In the genomic region with DNA sequence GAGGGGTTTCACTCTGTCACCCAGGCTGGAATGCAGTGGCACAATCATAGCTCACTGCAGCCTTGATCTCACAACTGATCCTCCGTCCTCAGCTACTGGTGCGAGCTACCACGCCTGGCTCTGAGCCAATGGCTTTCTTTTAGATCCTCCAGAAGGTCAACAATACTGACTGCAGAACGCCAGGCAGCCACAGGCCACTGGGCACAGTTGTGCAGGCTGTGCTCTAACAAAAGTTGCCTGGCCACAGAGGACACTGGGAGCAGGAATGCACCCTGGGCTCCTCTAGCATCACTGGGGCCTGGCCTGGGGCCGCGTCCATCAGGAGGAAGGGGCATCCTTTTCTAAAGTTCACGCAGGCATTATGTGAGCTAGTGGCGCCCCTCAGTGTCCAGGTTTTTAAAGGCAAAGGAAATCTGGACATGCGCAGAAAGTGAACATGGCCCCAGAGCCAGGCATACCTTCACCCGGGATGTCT, we compare ENCODE assay signal across 8 cellular contexts. TPM values are rescaled to one million over a fixed set of nuclear protein-coding genes. Genes with fewer than 3 reads are reported as not detected.
DNase-seq lines count a peak whose midpoint lies in the region; ATAC-seq, FAIRE-seq and TF ChIP-seq lines count a peak whose summit lies in the region.

No MANE protein-coding gene starts in this region.

- CTCF ChIA-PET in A549 (lab: Yijun Ruan, JAX) = interaction anchor here (0.6 to 1.9 kb wide), 8 partner anchors 9 to 664 kb away, joined by 3 to 7 read pairs (median 3); no protein-coding TSS in a partner anchor
- CTCF ChIA-PET in SK-N-SH (lab: Yijun Ruan, JAX) = interaction anchor here (0.7 to 2.0 kb wide), 4 partner anchors 11 to 411 kb away, joined by 3 to 6 read pairs (median 4); no protein-coding TSS in a partner anchor

- H3K27ac ChIP-seq in A549 (no peak overlapping the region), SK-N-SH (ENCODE audit: low read depth in 2 of 2, low read length in 1 of 2) (no peak overlapping the region)

- FAIRE-seq in A549 (lab: Jason Lieb, UNC) = no peak

- TF ChIP-seq POLR2A in A549 (IDR thresholded peaks at IDR 0.05; ENCODE audit: low read length) = no peak

- ATAC-seq in A549 (peak in 1 of 2 experiments; percentile 43; a peak in 3 of 6 replicates), left ventricle myocardium superior (peak; percentile 43), sciatic nerve (no peak), HG03025 (IDR thresholded peaks at IDR 0.05; ENCODE audit: low FRiP score, unreplicated experiment) (no peak)

- H2AFZ ChIP-seq in SK-N-SH (ENCODE audit: low read depth) = no peak overlapping the region

- POLR2A ChIA-PET in A549 (lab: Yijun Ruan, JAX) = no interaction called here
- POLR2A ChIA-PET in SK-N-SH (lab: Yijun Ruan, JAX) = no interaction called here

- TF ChIP-seq EP300 in A549 (IDR thresholded peaks at IDR 0.05) = no peak
- TF ChIP-seq EP300 in SK-N-SH (IDR thresholded peaks at IDR 0.05; ENCODE audit: borderline replicate concordance in 1 of 2, low read depth in 1 of 2, low read length in 1 of 2) = no peak

- H3K36me3 ChIP-seq in SK-N-SH (replicated peaks in 1 of 2; ENCODE audit: control insufficient read depth in 1 of 2, insufficient read depth in 2 of 2, low read length in 1 of 2) = no peaks in the 10 kb centered on the region

- no peaks in the 10 kb centered on the region for H3K9me2 ChIP-seq in SK-N-SH

- no peak for DNase-seq in A549 (ENCODE audit: low read depth in 1 of 2, low spot score in 1 of 2)
- DNase-seq in SK-N-SH = no peak
- DNase-seq in left ventricle myocardium superior = no peak
- DNase-seq in DMS79 (lab: John Stamatoyannopoulos, UW) = no peak
- no peak for DNase-seq in sciatic nerve (ENCODE audit: low spot score)
- DNase-seq in NCI-H187 treated with DMSO at 0.1 percent for 48 hours (lab: John Stamatoyannopoulos, UW) = no peak

- no peak overlapping the region for H3K4me3 ChIP-seq in A549
- no peak overlapping the region for H3K4me3 ChIP-seq in SK-N-SH (ENCODE audit: low read depth in 2 of 2, low read length in 1 of 2)

- no peaks in the 10 kb centered on the region for H3F3A ChIP-seq in SK-N-SH (replicated peaks; ENCODE audit: insufficient read depth)

- no peaks in the 10 kb centered on the region for H3K79me2 ChIP-seq in SK-N-SH (ENCODE audit: insufficient read depth)

- H3K27me3 ChIP-seq in SK-N-SH (ENCODE audit: insufficient read depth) = no peaks in the 10 kb centered on the region

- H3K9me3 ChIP-seq in A549 = no peaks in the 10 kb centered on the region
- no peaks in the 10 kb centered on the region for H3K9me3 ChIP-seq in SK-N-SH

- H3K4me1 ChIP-seq in A549 = peaks cover 21% of the 10 kb centered on the region
- H3K4me1 ChIP-seq in SK-N-SH (ENCODE audit: control insufficient read depth in 1 of 2, insufficient read depth in 2 of 2, low read depth in 1 of 2, low read length in 1 of 2) = no peaks in the 10 kb centered on the region

- H3K4me2 ChIP-seq in A549 = no peak overlapping the region
- H3K4me2 ChIP-seq in SK-N-SH = no peak overlapping the region

- TF ChIP-seq CTCF in A549 (IDR thresholded peaks at IDR 0.05) = no peak
- peak; percentile 16 for TF ChIP-seq CTCF in GM12873 (IDR thresholded peaks at IDR 0.05; ENCODE audit: insufficient read depth, low read depth, low read length, missing control alignments)
- peak; percentile 50 for TF ChIP-seq CTCF in SK-N-SH (IDR thresholded peaks at IDR 0.05)

- WGBS in A549 (ENCODE audit: missing lambda C conversion rate) = 38% methylated on average over 8 of the region's 10 CpGs
- WGBS in SK-N-SH (ENCODE audit: low lambda C conversion rate) = 32% methylated on average over 9 of the region's 10 CpGs

- TF ChIP-seq RAD21 in A549 (conservative IDR thresholded peaks at IDR 0.05 in 1 of 2, IDR thresholded peaks at IDR 0.05 in 1 of 2) (peak; percentile 45 to 66; a peak in 4 of 5 replicates), SK-N-SH (IDR thresholded peaks at IDR 0.05; ENCODE audit: low read length) (peak; percentile 58)

- H3K9ac ChIP-seq in SK-N-SH = no peak overlapping the region

- intact Hi-C loops in left ventricle myocardium superior (cut with micrococcal nuclease) (loop anchor here (10.0 kb wide), 1 partner anchor 409 kb away; no protein-coding TSS in a partner anchor), sciatic nerve (cut with DNase I) (no loop called here)

- no peaks in the 10 kb centered on the region for H4K20me1 ChIP-seq in SK-N-SH (ENCODE audit: insufficient read depth)

TF ChIP-seq in A549, 52 proteins besides CTCF, POLR2A, EP300 and RAD21:
- TF ChIP-seq HOXB13 (CRISPR knock-in tag; IDR thresholded peaks at IDR 0.05; ENCODE audit: low read depth) = no peak
- TF ChIP-seq SMC3 (IDR thresholded peaks at IDR 0.05) = peak; percentile 15; the same call in 1 of the 3 replicates

TF ChIP-seq in SK-N-SH, 30 proteins besides CTCF, POLR2A, EP300 and RAD21 (continues in another document):
- TF ChIP-seq YY1 (IDR thresholded peaks at IDR 0.05; ENCODE audit: low read depth) = no peak
- no peak for TF ChIP-seq MEF2A (IDR thresholded peaks at IDR 0.05; ENCODE audit: borderline replicate concordance, low read depth)
- TF ChIP-seq, protein P1, sequence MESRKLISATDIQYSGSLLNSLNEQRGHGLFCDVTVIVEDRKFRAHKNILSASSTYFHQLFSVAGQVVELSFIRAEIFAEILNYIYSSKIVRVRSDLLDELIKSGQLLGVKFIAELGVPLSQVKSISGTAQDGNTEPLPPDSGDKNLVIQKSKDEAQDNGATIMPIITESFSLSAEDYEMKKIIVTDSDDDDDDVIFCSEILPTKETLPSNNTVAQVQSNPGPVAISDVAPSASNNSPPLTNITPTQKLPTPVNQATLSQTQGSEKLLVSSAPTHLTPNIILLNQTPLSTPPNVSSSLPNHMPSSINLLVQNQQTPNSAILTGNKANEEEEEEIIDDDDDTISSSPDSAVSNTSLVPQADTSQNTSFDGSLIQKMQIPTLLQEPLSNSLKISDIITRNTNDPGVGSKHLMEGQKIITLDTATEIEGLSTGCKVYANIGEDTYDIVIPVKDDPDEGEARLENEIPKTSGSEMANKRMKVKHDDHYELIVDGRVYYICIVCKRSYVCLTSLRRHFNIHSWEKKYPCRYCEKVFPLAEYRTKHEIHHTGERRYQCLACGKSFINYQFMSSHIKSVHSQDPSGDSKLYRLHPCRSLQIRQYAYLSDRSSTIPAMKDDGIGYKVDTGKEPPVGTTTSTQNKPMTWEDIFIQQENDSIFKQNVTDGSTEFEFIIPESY (IDR thresholded peaks at IDR 0.05; ENCODE audit: borderline replicate concordance, low read depth) = no peak

RNA-seq across cellular contexts. Expression of a gene that starts 14.9 kb away (rescaled TPM):
- polyA plus RNA-seq in A549 (2011; rRNA removed) = 9.4 and 13.3 TPM in 2 replicates
- polyA plus RNA-seq in A549 (2012; cell fraction: cytosol; rRNA removed) = 12.7 and 17.2 TPM in 2 replicates
- 27.6 and 28.6 TPM in 2 replicates for polyA plus RNA-seq in A549 (2012; cell fraction: nucleus; rRNA removed)
- polyA plus RNA-seq in A549 (2017; fragmentation: RNase III; extraction: RNeasy Plus Mini Kit Qiagen cat#74134 plus additional on column Dnase treatment) = 15.1 to 18.6 TPM (median 16.8 TPM) in 3 replicates
- 13.5 and 16.4 TPM in 2 replicates for polyA minus RNA-seq in A549 (2011; rRNA and poly(A)+ RNA removed)
- polyA plus RNA-seq in SK-N-SH (2012; rRNA removed) = 10.6 and 11.0 TPM in 2 replicates
- polyA plus RNA-seq in SK-N-SH (2012; cell fraction: cytosol; rRNA removed) = 4.7 and 7.9 TPM in 2 replicates
- 15.1 and 17.2 TPM in 2 replicates for polyA plus RNA-seq in SK-N-SH (2012; cell fraction: nucleus; rRNA removed)
- total RNA-seq in left ventricle myocardium superior = 13.2 TPM
- 7.4 TPM for total RNA-seq in sciatic nerve

RNA-seq across cellular contexts. Expression of a gene that starts 17.9 kb away (rescaled TPM):
- polyA plus RNA-seq in A549 (2011; rRNA removed) (36.2 and 37.1 TPM in 2 replicates), A549 (2017; fragmentation: RNase III; extraction: RNeasy Plus Mini Kit Qiagen cat#74134 plus additional on column Dnase treatment) (71.2 to 75.3 TPM (median 71.3 TPM) in 3 replicates), SK-N-SH (2012; rRNA removed) (31.5 and 34.1 TPM in 2 replicates)
- 58.7 and 66.2 TPM in 2 replicates for polyA plus RNA-seq in A549 (2012; cell fraction: cytosol; rRNA removed)
- 120 and 127 TPM in 2 replicates for polyA plus RNA-seq in A549 (2012; cell fraction: nucleus; rRNA removed)
- polyA minus RNA-seq in A549 (2011; rRNA and poly(A)+ RNA removed) = 30.0 and 36.7 TPM in 2 replicates
- polyA plus RNA-seq in SK-N-SH (2012; cell fraction: cytosol; rRNA removed) = 18.6 and 27.1 TPM in 2 replicates
- polyA plus RNA-seq in SK-N-SH (2012; cell fraction: nucleus; rRNA removed) = 59.8 and 65.3 TPM in 2 replicates
- total RNA-seq in left ventricle myocardium superior (15.1 TPM), sciatic nerve (30.6 TPM)

RNA-seq across cellular contexts. Expression of a gene that starts 23.9 kb away (rescaled TPM):
- polyA plus RNA-seq in A549 (2011; rRNA removed) = 0.32 and 0.36 TPM in 2 replicates
- 0.69 and 0.80 TPM in 2 replicates for polyA plus RNA-seq in A549 (2012; cell fraction: cytosol; rRNA removed)
- 3.0 and 3.2 TPM in 2 replicates for polyA plus RNA-seq in A549 (2012; cell fraction: nucleus; rRNA removed)
- 0.36 to 0.44 TPM (median 0.41 TPM) in 3 replicates for polyA plus RNA-seq in A549 (2017; fragmentation: RNase III; extraction: RNeasy Plus Mini Kit Qiagen cat#74134 plus additional on column Dnase treatment)
- 1.3 TPM in 1 of 2 replicates, not detected in the other for polyA minus RNA-seq in A549 (2011; rRNA and poly(A)+ RNA removed)
- polyA plus RNA-seq in SK-N-SH (2012; rRNA removed) = 0.33 and 0.44 TPM in 2 replicates
- polyA plus RNA-seq in SK-N-SH (2012; cell fraction: cytosol; rRNA removed) = 0.20 and 0.26 TPM in 2 replicates
- 2.3 and 2.4 TPM in 2 replicates for polyA plus RNA-seq in SK-N-SH (2012; cell fraction: nucleus; rRNA removed)
- 0.50 TPM for total RNA-seq in left ventricle myocardium superior
- total RNA-seq in sciatic nerve = 9.7 TPM

RNA-seq across cellular contexts. Expression of a gene that starts 27.7 kb away (rescaled TPM):
- 82.9 and 90.8 TPM in 2 replicates for polyA plus RNA-seq in A549 (2011; rRNA removed)
- polyA plus RNA-seq in A549 (2012; cell fraction: cytosol; rRNA removed) = 159 and 179 TPM in 2 replicates
- 211 and 234 TPM in 2 replicates for polyA plus RNA-seq in A549 (2012; cell fraction: nucleus; rRNA removed)
- 114 to 159 TPM (median 142 TPM) in 3 replicates for polyA plus RNA-seq in A549 (2017; fragmentation: RNase III; extraction: RNeasy Plus Mini Kit Qiagen cat#74134 plus additional on column Dnase treatment)
- polyA minus RNA-seq in A549 (2011; rRNA and poly(A)+ RNA removed) = 179 and 201 TPM in 2 replicates
- polyA plus RNA-seq in SK-N-SH (2012; rRNA removed) = 28.9 and 30.2 TPM in 2 replicates
- polyA plus RNA-seq in SK-N-SH (2012; cell fraction: cytosol; rRNA removed) = 13.0 and 21.4 TPM in 2 replicates
- polyA plus RNA-seq in SK-N-SH (2012; cell fraction: nucleus; rRNA removed) = 30.5 and 35.9 TPM in 2 replicates
- 55.4 TPM for total RNA-seq in left ventricle myocardium superior
- total RNA-seq in sciatic nerve = 16.9 TPM

RNA-seq across cellular contexts. Expression of a gene that starts 45.6 kb away (rescaled TPM):
- polyA plus RNA-seq in A549 (2011; rRNA removed) (8.6 and 10.8 TPM in 2 replicates), A549 (2017; fragmentation: RNase III; extraction: RNeasy Plus Mini Kit Qiagen cat#74134 plus additional on column Dnase treatment) (8.8 to 13.0 TPM (median 11.6 TPM) in 3 replicates), SK-N-SH (2012; rRNA removed) (11.8 and 18.4 TPM in 2 replicates)
- polyA plus RNA-seq in A549 (2012; cell fraction: cytosol; rRNA removed) = 18.1 and 19.4 TPM in 2 replicates
- polyA plus RNA-seq in A549 (2012; cell fraction: nucleus; rRNA removed) = 28.9 and 29.3 TPM in 2 replicates
- 14.6 and 21.8 TPM in 2 replicates for polyA minus RNA-seq in A549 (2011; rRNA and poly(A)+ RNA removed)
- 8.1 and 12.3 TPM in 2 replicates for polyA plus RNA-seq in SK-N-SH (2012; cell fraction: cytosol; rRNA removed)
- 17.5 and 23.2 TPM in 2 replicates for polyA plus RNA-seq in SK-N-SH (2012; cell fraction: nucleus; rRNA removed)
- total RNA-seq in left ventricle myocardium superior (15.4 TPM), sciatic nerve (15.3 TPM)
